Comparison of ENCODE assay signal across 2 cellular contexts in the genomic region with DNA sequence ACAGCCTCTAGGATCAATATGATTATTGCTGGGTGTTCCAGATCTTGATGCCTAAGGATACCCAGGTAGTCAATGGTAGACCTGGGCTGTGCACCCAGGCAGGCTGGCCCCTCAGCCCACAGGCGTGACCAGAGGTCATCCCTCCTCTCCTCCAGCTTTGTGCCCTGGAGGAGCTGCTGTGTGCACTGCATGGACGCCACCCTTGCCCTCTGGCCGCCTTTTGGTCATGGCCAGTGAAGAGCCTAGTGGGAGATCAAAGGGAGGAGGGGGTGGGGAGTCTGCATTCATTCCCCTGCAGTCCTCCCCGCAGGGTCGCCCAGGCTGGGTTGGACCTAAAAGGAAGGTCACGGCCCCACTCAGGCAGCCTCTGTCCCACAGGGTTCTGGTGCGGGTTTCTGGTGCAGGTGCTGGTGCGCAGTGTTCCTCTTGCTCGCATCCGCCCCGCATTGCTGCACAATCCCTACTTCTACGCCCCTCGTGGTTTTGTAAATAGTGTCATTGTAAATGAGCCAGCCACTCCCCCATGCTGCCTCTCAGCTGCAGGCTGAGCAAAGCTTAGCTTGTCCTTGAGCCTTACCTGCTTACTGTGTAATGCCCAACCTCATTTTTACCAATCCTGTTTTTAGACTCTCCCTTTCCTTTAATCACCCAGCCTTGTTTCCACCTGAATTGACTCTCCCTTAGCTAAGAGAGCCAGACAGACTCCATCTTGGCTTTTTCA.
A peak's percentile ranks its signal among the peaks of the same experiment; 100 is the strongest.
TF ChIP-seq lines count a peak whose summit lies in the region.

No MANE protein-coding gene starts in this region.

TF ChIP-seq in IMR-90, 13 proteins besides CTCF, POLR2A, EP300 and RAD21:
- TF ChIP-seq FOS (IDR thresholded peaks at IDR 0.05; ENCODE audit: low read depth, low read length) (no peak), MAZ (IDR thresholded peaks at IDR 0.05; ENCODE audit: borderline replicate concordance, low read depth, low read length) (no peak), NFE2L2 (IDR thresholded peaks at IDR 0.05; ENCODE audit: low read depth, low read length) (no peak), BHLHE40 (IDR thresholded peaks at IDR 0.05; ENCODE audit: low read depth, low read length) (no peak), CHD1 (IDR thresholded peaks at IDR 0.05; ENCODE audit: low read depth, low read length) (no peak), RFX5 (IDR thresholded peaks at IDR 0.05; ENCODE audit: low read depth, low read length) (no peak), RCOR1 (IDR thresholded peaks at IDR 0.05; ENCODE audit: insufficient replicate concordance, low read length) (no peak), MAFK (IDR thresholded peaks at IDR 0.05; ENCODE audit: low read depth, low read length) (no peak), CEBPB (IDR thresholded peaks at IDR 0.05; ENCODE audit: low read depth, low read length) (no peak), MXI1 (IDR thresholded peaks at IDR 0.05; ENCODE audit: borderline replicate concordance, low read depth, low read length) (no peak)
- TF ChIP-seq, protein P1, sequence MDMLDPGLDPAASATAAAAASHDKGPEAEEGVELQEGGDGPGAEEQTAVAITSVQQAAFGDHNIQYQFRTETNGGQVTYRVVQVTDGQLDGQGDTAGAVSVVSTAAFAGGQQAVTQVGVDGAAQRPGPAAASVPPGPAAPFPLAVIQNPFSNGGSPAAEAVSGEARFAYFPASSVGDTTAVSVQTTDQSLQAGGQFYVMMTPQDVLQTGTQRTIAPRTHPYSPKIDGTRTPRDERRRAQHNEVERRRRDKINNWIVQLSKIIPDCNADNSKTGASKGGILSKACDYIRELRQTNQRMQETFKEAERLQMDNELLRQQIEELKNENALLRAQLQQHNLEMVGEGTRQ (IDR thresholded peaks at IDR 0.05; ENCODE audit: low read depth, low read length): no peak
- TF ChIP-seq, protein P2, sequence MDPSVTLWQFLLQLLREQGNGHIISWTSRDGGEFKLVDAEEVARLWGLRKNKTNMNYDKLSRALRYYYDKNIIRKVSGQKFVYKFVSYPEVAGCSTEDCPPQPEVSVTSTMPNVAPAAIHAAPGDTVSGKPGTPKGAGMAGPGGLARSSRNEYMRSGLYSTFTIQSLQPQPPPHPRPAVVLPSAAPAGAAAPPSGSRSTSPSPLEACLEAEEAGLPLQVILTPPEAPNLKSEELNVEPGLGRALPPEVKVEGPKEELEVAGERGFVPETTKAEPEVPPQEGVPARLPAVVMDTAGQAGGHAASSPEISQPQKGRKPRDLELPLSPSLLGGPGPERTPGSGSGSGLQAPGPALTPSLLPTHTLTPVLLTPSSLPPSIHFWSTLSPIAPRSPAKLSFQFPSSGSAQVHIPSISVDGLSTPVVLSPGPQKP (IDR thresholded peaks at IDR 0.05; ENCODE audit: borderline replicate concordance, low read depth, low read length): no peak

TF ChIP-seq in K562, 482 proteins besides CTCF, POLR2A, EP300 and RAD21 (continues in another document):
- TF ChIP-seq HDAC8 (tag; IDR thresholded peaks at IDR 0.05) (0 out of 2 replicates have a peak, but pooled peaks have one; percentile 67), ZNF668 (CRISPR knock-in tag; IDR thresholded peaks at IDR 0.05) (peak; percentile 85), EP400 (IDR thresholded peaks at IDR 0.05) (no peak), BRCA1 (IDR thresholded peaks at IDR 0.05) (no peak), BRCA1 (CRISPR knock-in tag; IDR thresholded peaks at IDR 0.05) (no peak), SPI1 (IDR thresholded peaks at IDR 0.05; ENCODE audit: borderline replicate concordance, low read depth, low read length) (no peak), SMC3 (conservative IDR thresholded peaks at IDR 0.05; ENCODE audit: insufficient read depth, low read depth, low read length) (no peak), GABPB2 (CRISPR knock-in tag; conservative IDR thresholded peaks at IDR 0.05) (no peak), RBM22 (IDR thresholded peaks at IDR 0.05; ENCODE audit: low read depth, low read length, poor library complexity, severe bottlenecking) (no peak), CBX2 (IDR thresholded peaks at IDR 0.05; ENCODE audit: insufficient read depth, low read length, poor library complexity, severe bottlenecking) (no peak), KLF10 (CRISPR knock-in tag; IDR thresholded peaks at IDR 0.05) (no peak), MXI1 (IDR thresholded peaks at IDR 0.05; ENCODE audit: low read depth, low read length) (no peak), HNRNPLL (IDR thresholded peaks at IDR 0.05; ENCODE audit: low read depth, low read length, poor library complexity, severe bottlenecking) (no peak), SMARCA5 (IDR thresholded peaks at IDR 0.05) (no peak), GTF2A2 (tag; IDR thresholded peaks at IDR 0.05) (no peak), FOXP1 (CRISPR knock-in tag; IDR thresholded peaks at IDR 0.05) (no peak), YBX1 (IDR thresholded peaks at IDR 0.05) (no peak), HCFC1 (IDR thresholded peaks at IDR 0.05; ENCODE audit: low read depth, low read length) (no peak), ZNF347 (CRISPR knock-in tag; IDR thresholded peaks at IDR 0.05; ENCODE audit: low read depth) (no peak), ZNF140 (CRISPR knock-in tag; IDR thresholded peaks at IDR 0.05) (no peak), BRD4 (IDR thresholded peaks at IDR 0.05) (no peak), CHD1 (IDR thresholded peaks at IDR 0.05; ENCODE audit: low read length) (no peak), NCOA6 (IDR thresholded peaks at IDR 0.05) (no peak), TEAD4 (IDR thresholded peaks at IDR 0.05; ENCODE audit: low read length) (no peak), TEAD4 (CRISPR knock-in tag; IDR thresholded peaks at IDR 0.05; ENCODE audit: borderline replicate concordance) (no peak), ZKSCAN1 (IDR thresholded peaks at IDR 0.05; ENCODE audit: low read depth, low read length) (no peak), CUX1 (CRISPR knock-in tag; IDR thresholded peaks at IDR 0.05) (no peak), SAP30 (IDR thresholded peaks at IDR 0.05; ENCODE audit: borderline replicate concordance, insufficient read depth, low read depth, low read length, poor library complexity, severe bottlenecking) (no peak), ZBTB40 (IDR thresholded peaks at IDR 0.05) (no peak), ZBTB40 (CRISPR knock-in tag; IDR thresholded peaks at IDR 0.05) (no peak), CHD4 (IDR thresholded peaks at IDR 0.05; ENCODE audit: insufficient read depth, insufficient replicate concordance, low read depth, low read length, poor library complexity, severe bottlenecking) (no peak), HNRNPUL1 (IDR thresholded peaks at IDR 0.05; ENCODE audit: low read length) (no peak), ESRRA (IDR thresholded peaks at IDR 0.05; ENCODE audit: borderline replicate concordance, low read depth) (no peak), SMARCE1 (IDR thresholded peaks at IDR 0.05) (0 out of 2 replicates have a peak, but pooled peaks have one; percentile 25), E2F1 (CRISPR knock-in tag; IDR thresholded peaks at IDR 0.05) (no peak), ZFP1 (CRISPR knock-in tag; IDR thresholded peaks at IDR 0.05) (no peak), ZNF282 (CRISPR knock-in tag; IDR thresholded peaks at IDR 0.05) (no peak), RBM15 (IDR thresholded peaks at IDR 0.05; ENCODE audit: insufficient read depth, low read length) (no peak)
- TF ChIP-seq, protein P3, sequence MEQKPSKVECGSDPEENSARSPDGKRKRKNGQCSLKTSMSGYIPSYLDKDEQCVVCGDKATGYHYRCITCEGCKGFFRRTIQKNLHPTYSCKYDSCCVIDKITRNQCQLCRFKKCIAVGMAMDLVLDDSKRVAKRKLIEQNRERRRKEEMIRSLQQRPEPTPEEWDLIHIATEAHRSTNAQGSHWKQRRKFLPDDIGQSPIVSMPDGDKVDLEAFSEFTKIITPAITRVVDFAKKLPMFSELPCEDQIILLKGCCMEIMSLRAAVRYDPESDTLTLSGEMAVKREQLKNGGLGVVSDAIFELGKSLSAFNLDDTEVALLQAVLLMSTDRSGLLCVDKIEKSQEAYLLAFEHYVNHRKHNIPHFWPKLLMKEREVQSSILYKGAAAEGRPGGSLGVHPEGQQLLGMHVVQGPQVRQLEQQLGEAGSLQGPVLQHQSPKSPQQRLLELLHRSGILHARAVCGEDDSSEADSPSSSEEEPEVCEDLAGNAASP (IDR thresholded peaks at IDR 0.05): no peak
